15 cellular contexts compared by ENCODE assay signal in genomic region chr12:585062-586061, GRCh38.
"Had no signal": no experiment of that assay in that cellular context is flagged by ENCODE, and none has a peak within 500 bp of the region (broad histone marks: within the 10 kb centered on the region; RNA-seq: fewer than 3 reads in every experiment).

No MANE protein-coding gene starts in this region.

- H3K9me3 ChIP-seq: gastroesophageal sphincter, neutrophil, tibial artery had no signal

- ATAC-seq: effector memory CD8-positive, alpha-beta T cell; gastroesophageal sphincter; naive thymus-derived CD4-positive, alpha-beta T cell; stimulated activated memory B cell treated with anti-CD40 and anti-IgM and Interleukin-4, amounts not matched to agents 10 μg/mL and 1 μg/mL and 100 μg/mL, for 72 hours had no signal

- H3K4me2 ChIP-seq: smooth muscle cell had no signal

- H3K36me3 ChIP-seq: gastroesophageal sphincter, tibial artery had no signal

- H3K4me1 ChIP-seq: gastroesophageal sphincter, tibial artery had no signal

- DNase-seq: activated CD4-positive, alpha-beta T cell treated with anti-CD3 and anti-CD28 coated beads for 48 hours; activated naive CD4-positive, alpha-beta T cell treated with anti-CD3 and anti-CD28 coated beads, Interleukin-2, amount 10 ng/mL, durations not matched to agents 7 days and 5 days; activated T-cell treated with anti-CD3 and anti-CD28 coated beads for 4 hours; cortex of kidney; effector memory CD8-positive, alpha-beta T cell; hippocampal formation; kidney glomerular epithelial cell; mammary epithelial cell; naive thymus-derived CD4-positive, alpha-beta T cell; retina; tibial artery had no signal

- H3K4me3 ChIP-seq: gastroesophageal sphincter, smooth muscle cell, tibial artery had no signal

- H3K27me3 ChIP-seq: gastroesophageal sphincter, neutrophil, tibial artery had no signal

- H3K27ac ChIP-seq: gastroesophageal sphincter, neutrophil, tibial artery had no signal
